In the genomic region with DNA sequence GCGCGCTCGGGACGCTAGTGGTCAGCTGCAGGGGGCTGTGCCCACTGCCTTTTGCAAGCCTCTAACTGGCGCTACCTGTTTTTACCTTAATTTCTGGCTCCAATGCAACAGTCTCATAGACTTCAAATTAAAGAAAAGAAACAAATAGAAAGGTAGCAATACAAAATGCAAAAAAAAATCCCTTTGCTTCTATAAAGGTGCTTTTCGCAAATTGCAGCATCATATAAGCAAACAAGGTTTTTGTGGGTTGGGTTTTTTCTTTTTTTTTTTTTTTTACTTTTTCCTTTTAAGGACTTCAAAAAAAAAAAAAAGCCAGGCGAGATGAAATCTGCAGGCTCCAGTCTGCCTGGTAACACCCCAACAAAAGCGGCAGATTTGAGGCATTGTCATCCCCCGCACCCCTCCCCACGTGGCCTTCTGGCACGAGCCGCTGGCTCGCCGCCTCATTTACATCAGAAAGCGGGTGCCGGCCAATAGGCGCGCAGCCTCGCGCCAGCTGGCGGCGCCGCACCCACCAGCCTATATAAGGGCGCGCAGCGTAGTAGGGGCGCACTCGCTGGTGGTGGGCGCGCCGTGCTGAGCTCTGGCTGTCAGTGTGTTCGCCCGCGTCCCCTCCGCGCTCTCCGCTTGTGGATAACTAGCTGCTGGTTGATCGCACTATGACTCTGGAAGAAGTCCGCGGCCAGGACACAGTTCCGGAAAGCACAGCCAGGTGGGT, we compare ENCODE assay signal across 1 cellular context.
TF ChIP-seq lines count a peak whose summit lies in the region.

A gene with protein sequence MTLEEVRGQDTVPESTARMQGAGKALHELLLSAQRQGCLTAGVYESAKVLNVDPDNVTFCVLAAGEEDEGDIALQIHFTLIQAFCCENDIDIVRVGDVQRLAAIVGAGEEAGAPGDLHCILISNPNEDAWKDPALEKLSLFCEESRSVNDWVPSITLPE (plus strand): TSS at position 550 of the 718 bp plus-strand sequence. CDS start 110 bp downstream, at position 660.

TF ChIP-seq in HEK293, 187 proteins besides CTCF, POLR2A, EP300 and RAD21 (continued from another document and continues in another):
- TF ChIP-seq, protein P1, sequence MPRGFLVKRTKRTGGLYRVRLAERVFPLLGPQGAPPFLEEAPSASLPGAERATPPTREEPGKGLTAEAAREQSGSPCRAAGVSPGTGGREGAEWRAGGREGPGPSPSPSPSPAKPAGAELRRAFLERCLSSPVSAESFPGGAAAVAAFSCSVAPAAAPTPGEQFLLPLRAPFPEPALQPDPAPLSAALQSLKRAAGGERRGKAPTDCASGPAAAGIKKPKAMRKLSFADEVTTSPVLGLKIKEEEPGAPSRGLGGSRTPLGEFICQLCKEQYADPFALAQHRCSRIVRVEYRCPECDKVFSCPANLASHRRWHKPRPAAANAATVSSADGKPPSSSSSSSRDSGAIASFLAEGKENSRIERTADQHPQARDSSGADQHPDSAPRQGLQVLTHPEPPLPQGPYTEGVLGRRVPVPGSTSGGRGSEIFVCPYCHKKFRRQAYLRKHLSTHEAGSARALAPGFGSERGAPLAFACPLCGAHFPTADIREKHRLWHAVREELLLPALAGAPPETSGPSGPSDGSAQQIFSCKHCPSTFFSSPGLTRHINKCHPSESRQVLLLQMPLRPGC (tag by site-specific recombination; IDR thresholded peaks at IDR 0.05), result 0 out of 2 replicates have a peak, but pooled peaks have one; percentile 24
- TF ChIP-seq ZIC2 (tag by site-specific recombination; IDR thresholded peaks at IDR 0.05) (peak; percentile 42; the same call in 1 of the 2 replicates), PRDM1 (tag by site-specific recombination; IDR thresholded peaks at IDR 0.05) (no peak), ZNF350 (tag by site-specific recombination; IDR thresholded peaks at IDR 0.05) (no peak), ZNF521 (tag by site-specific recombination; IDR thresholded peaks at IDR 0.05) (no peak), ZBTB48 (tag by site-specific recombination; IDR thresholded peaks at IDR 0.05) (no peak), MZF1 (tag by site-specific recombination; IDR thresholded peaks at IDR 0.05; ENCODE audit: borderline replicate concordance) (no peak), ZBTB21 (tag by site-specific recombination; IDR thresholded peaks at IDR 0.05) (no peak), GFI1B (tag by site-specific recombination; IDR thresholded peaks at IDR 0.05) (no peak), ZNF214 (tag by site-specific recombination; IDR thresholded peaks at IDR 0.05; ENCODE audit: borderline replicate concordance) (no peak), ZNF571 (tag by site-specific recombination; IDR thresholded peaks at IDR 0.05) (no peak), ZNF624 (tag by site-specific recombination; IDR thresholded peaks at IDR 0.05) (no peak), ZNF664 (tag by site-specific recombination; IDR thresholded peaks at IDR 0.05) (no peak), ZNF585B (tag by site-specific recombination; IDR thresholded peaks at IDR 0.05) (no peak), ZNF169 (tag by site-specific recombination; IDR thresholded peaks at IDR 0.05) (no peak), ZNF146 (tag by site-specific recombination; IDR thresholded peaks at IDR 0.05) (no peak), ZNF140 (tag by site-specific recombination; IDR thresholded peaks at IDR 0.05) (no peak), KLF1 (tag by site-specific recombination; IDR thresholded peaks at IDR 0.05) (peak; percentile 69), TRIM28 (IDR thresholded peaks at IDR 0.05; ENCODE audit: borderline replicate concordance, low read length) (no peak), SP7 (tag by site-specific recombination; IDR thresholded peaks at IDR 0.05) (peak; percentile 57), ZNF561 (tag by site-specific recombination; IDR thresholded peaks at IDR 0.05; ENCODE audit: borderline replicate concordance) (peak; percentile 86), ZFP3 (tag by site-specific recombination; IDR thresholded peaks at IDR 0.05; ENCODE audit: low read depth) (no peak), ZNF792 (tag by site-specific recombination; IDR thresholded peaks at IDR 0.05) (no peak), ZNF837 (tag by site-specific recombination; IDR thresholded peaks at IDR 0.05) (no peak), ZNF555 (tag by site-specific recombination; conservative IDR thresholded peaks at IDR 0.05) (no peak), OVOL3 (tag by site-specific recombination; IDR thresholded peaks at IDR 0.05) (no peak), ZFP41 (tag by site-specific recombination; IDR thresholded peaks at IDR 0.05; ENCODE audit: borderline replicate concordance) (no peak), ZBTB17 (tag by site-specific recombination; IDR thresholded peaks at IDR 0.05) (no peak), ZNF341 (tag by site-specific recombination; IDR thresholded peaks at IDR 0.05; ENCODE audit: low read depth) (peak; percentile 30), ZBTB8A (tag by site-specific recombination; IDR thresholded peaks at IDR 0.05) (peak; percentile 87), KLF10 (tag by site-specific recombination; IDR thresholded peaks at IDR 0.05) (peak; percentile 78), ZNF184 (tag by site-specific recombination; IDR thresholded peaks at IDR 0.05) (no peak), SCRT1 (tag by site-specific recombination; IDR thresholded peaks at IDR 0.05; ENCODE audit: borderline replicate concordance) (no peak)
- TF ChIP-seq, protein P2, sequence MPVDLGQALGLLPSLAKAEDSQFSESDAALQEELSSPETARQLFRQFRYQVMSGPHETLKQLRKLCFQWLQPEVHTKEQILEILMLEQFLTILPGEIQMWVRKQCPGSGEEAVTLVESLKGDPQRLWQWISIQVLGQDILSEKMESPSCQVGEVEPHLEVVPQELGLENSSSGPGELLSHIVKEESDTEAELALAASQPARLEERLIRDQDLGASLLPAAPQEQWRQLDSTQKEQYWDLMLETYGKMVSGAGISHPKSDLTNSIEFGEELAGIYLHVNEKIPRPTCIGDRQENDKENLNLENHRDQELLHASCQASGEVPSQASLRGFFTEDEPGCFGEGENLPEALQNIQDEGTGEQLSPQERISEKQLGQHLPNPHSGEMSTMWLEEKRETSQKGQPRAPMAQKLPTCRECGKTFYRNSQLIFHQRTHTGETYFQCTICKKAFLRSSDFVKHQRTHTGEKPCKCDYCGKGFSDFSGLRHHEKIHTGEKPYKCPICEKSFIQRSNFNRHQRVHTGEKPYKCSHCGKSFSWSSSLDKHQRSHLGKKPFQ (tag by site-specific recombination; IDR thresholded peaks at IDR 0.05), result no peak
- TF ChIP-seq, protein P3, sequence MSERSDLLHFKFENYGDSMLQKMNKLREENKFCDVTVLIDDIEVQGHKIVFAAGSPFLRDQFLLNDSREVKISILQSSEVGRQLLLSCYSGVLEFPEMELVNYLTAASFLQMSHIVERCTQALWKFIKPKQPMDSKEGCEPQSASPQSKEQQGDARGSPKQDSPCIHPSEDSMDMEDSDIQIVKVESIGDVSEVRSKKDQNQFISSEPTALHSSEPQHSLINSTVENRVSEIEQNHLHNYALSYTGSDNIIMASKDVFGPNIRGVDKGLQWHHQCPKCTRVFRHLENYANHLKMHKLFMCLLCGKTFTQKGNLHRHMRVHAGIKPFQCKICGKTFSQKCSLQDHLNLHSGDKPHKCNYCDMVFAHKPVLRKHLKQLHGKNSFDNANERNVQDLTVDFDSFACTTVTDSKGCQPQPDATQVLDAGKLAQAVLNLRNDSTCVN (tag by site-specific recombination; optimal IDR thresholded peaks at IDR 0.05), result peak; percentile 59
- TF ChIP-seq, protein P4, sequence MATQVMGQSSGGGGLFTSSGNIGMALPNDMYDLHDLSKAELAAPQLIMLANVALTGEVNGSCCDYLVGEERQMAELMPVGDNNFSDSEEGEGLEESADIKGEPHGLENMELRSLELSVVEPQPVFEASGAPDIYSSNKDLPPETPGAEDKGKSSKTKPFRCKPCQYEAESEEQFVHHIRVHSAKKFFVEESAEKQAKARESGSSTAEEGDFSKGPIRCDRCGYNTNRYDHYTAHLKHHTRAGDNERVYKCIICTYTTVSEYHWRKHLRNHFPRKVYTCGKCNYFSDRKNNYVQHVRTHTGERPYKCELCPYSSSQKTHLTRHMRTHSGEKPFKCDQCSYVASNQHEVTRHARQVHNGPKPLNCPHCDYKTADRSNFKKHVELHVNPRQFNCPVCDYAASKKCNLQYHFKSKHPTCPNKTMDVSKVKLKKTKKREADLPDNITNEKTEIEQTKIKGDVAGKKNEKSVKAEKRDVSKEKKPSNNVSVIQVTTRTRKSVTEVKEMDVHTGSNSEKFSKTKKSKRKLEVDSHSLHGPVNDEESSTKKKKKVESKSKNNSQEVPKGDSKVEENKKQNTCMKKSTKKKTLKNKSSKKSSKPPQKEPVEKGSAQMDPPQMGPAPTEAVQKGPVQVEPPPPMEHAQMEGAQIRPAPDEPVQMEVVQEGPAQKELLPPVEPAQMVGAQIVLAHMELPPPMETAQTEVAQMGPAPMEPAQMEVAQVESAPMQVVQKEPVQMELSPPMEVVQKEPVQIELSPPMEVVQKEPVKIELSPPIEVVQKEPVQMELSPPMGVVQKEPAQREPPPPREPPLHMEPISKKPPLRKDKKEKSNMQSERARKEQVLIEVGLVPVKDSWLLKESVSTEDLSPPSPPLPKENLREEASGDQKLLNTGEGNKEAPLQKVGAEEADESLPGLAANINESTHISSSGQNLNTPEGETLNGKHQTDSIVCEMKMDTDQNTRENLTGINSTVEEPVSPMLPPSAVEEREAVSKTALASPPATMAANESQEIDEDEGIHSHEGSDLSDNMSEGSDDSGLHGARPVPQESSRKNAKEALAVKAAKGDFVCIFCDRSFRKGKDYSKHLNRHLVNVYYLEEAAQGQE (tag by site-specific recombination; IDR thresholded peaks at IDR 0.05), result no peak
- TF ChIP-seq, protein P5, sequence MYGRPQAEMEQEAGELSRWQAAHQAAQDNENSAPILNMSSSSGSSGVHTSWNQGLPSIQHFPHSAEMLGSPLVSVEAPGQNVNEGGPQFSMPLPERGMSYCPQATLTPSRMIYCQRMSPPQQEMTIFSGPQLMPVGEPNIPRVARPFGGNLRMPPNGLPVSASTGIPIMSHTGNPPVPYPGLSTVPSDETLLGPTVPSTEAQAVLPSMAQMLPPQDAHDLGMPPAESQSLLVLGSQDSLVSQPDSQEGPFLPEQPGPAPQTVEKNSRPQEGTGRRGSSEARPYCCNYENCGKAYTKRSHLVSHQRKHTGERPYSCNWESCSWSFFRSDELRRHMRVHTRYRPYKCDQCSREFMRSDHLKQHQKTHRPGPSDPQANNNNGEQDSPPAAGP (tag by site-specific recombination; IDR thresholded peaks at IDR 0.05), result peak; percentile 35
- TF ChIP-seq, protein P6, sequence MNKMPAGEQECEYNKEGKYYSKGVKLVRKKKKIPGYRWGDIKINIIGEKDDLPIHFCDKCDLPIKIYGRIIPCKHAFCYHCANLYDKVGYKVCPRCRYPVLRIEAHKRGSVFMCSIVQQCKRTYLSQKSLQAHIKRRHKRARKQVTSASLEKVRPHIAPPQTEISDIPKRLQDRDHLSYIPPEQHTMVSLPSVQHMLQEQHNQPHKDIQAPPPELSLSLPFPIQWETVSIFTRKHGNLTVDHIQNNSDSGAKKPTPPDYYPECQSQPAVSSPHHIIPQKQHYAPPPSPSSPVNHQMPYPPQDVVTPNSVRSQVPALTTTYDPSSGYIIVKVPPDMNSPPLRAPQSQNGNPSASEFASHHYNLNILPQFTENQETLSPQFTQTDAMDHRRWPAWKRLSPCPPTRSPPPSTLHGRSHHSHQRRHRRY (tag by site-specific recombination; IDR thresholded peaks at IDR 0.05), result no peak
- TF ChIP-seq, protein P7, sequence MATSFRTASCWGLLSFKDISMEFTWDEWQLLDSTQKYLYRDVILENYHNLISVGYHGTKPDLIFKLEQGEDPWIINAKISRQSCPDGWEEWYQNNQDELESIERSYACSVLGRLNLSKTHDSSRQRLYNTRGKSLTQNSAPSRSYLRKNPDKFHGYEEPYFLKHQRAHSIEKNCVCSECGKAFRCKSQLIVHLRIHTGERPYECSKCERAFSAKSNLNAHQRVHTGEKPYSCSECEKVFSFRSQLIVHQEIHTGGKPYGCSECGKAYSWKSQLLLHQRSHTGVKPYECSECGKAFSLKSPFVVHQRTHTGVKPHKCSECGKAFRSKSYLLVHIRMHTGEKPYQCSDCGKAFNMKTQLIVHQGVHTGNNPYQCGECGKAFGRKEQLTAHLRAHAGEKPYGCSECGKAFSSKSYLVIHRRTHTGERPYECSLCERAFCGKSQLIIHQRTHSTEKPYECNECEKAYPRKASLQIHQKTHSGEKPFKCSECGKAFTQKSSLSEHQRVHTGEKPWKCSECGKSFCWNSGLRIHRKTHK (tag by site-specific recombination; IDR thresholded peaks at IDR 0.05), result no peak
- TF ChIP-seq, protein P8, sequence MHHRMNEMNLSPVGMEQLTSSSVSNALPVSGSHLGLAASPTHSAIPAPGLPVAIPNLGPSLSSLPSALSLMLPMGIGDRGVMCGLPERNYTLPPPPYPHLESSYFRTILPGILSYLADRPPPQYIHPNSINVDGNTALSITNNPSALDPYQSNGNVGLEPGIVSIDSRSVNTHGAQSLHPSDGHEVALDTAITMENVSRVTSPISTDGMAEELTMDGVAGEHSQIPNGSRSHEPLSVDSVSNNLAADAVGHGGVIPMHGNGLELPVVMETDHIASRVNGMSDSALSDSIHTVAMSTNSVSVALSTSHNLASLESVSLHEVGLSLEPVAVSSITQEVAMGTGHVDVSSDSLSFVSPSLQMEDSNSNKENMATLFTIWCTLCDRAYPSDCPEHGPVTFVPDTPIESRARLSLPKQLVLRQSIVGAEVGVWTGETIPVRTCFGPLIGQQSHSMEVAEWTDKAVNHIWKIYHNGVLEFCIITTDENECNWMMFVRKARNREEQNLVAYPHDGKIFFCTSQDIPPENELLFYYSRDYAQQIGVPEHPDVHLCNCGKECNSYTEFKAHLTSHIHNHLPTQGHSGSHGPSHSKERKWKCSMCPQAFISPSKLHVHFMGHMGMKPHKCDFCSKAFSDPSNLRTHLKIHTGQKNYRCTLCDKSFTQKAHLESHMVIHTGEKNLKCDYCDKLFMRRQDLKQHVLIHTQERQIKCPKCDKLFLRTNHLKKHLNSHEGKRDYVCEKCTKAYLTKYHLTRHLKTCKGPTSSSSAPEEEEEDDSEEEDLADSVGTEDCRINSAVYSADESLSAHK (tag by site-specific recombination; IDR thresholded peaks at IDR 0.05), result peak; percentile 19; the same call in 1 of the 2 replicates
- TF ChIP-seq, protein P9, sequence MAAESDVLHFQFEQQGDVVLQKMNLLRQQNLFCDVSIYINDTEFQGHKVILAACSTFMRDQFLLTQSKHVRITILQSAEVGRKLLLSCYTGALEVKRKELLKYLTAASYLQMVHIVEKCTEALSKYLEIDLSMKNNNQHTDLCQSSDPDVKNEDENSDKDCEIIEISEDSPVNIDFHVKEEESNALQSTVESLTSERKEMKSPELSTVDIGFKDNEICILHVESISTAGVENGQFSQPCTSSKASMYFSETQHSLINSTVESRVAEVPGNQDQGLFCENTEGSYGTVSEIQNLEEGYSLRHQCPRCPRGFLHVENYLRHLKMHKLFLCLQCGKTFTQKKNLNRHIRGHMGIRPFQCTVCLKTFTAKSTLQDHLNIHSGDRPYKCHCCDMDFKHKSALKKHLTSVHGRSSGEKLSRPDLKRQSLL (tag by site-specific recombination; IDR thresholded peaks at IDR 0.05), result no peak
